1 cellular context compared by ENCODE assay signal in genomic region chr5:64225286-64225981, GRCh38. TPM values are rescaled to one million over a fixed set of nuclear protein-coding genes. Genes with fewer than 3 reads are reported as not detected.
"Had no signal": no experiment of that assay in that cellular context is flagged by ENCODE, and none has a peak within 500 bp of the region (broad histone marks: within the 10 kb centered on the region; RNA-seq: fewer than 3 reads in every experiment).

No MANE protein-coding gene starts in this region.

RNA-seq across cellular contexts. Expression of gene RNF180, which starts 59.8 kb away (rescaled TPM):
- total RNA-seq: M059J had no signal
